Comparison of ENCODE assay signal across 19 cellular contexts in genomic region chr11:89437317-89437716, GRCh38. TPM values are rescaled to one million over a fixed set of nuclear protein-coding genes. Genes with fewer than 3 reads are reported as not detected.
"Had no signal": no experiment of that assay in that cellular context is flagged by ENCODE, and none has a peak within 500 bp of the region (broad histone marks: within the 10 kb centered on the region; RNA-seq: fewer than 3 reads in every experiment).

No MANE protein-coding gene starts in this region.

- H3K4me1 Mint-ChIP-seq: activated naive CD8-positive, alpha-beta T cell treated with anti-CD3 and anti-CD28 coated beads for 36 hours; activated T-helper 17 cell treated with anti-CD3 and anti-CD28 coated beads, Interleukin-2, amount 50 U/mL, for 72 hours; immature natural killer cell; naive thymus-derived CD8-positive, alpha-beta T cell had no signal

- H3K4me3 ChIP-seq: dorsolateral prefrontal cortex, gastroesophageal sphincter, heart left ventricle, tibial artery, uterus had no signal

- H3K27ac ChIP-seq: dorsolateral prefrontal cortex, gastroesophageal sphincter, heart left ventricle, parathyroid adenoma, uterus had no signal

- H3K79me2 ChIP-seq: parathyroid adenoma had no signal

- ATAC-seq: activated CD8-positive, alpha-beta T cell treated with anti-CD3 and anti-CD28 coated beads for 36 hours; activated T-helper 17 cell treated with anti-CD3 and anti-CD28 coated beads, Interleukin-2, amount 50 U/mL, for 72 hours; gastroesophageal sphincter; heart left ventricle; naive thymus-derived CD8-positive, alpha-beta T cell had no signal

- H3K9ac ChIP-seq: parathyroid adenoma had no signal

- H3K27ac Mint-ChIP-seq: activated CD8-positive, alpha-beta T cell treated with anti-CD3 and anti-CD28 coated beads for 36 hours; activated naive CD8-positive, alpha-beta T cell treated with anti-CD3 and anti-CD28 coated beads for 36 hours; activated T-helper 17 cell treated with anti-CD3 and anti-CD28 coated beads, Interleukin-2, amount 50 U/mL, for 72 hours; immature natural killer cell; naive thymus-derived CD8-positive, alpha-beta T cell had no signal

- DNase-seq: activated CD4-positive, alpha-beta T cell treated with anti-CD3 and anti-CD28 coated beads for 4 hours; activated CD8-positive, alpha-beta T cell treated with anti-CD3 and anti-CD28 coated beads for 36 hours; activated naive CD4-positive, alpha-beta T cell; activated naive CD8-positive, alpha-beta T cell treated with anti-CD3 and anti-CD28 coated beads for 36 hours; activated T-cell treated with anti-CD3 and anti-CD28 coated beads, Interleukin-2, amount 50 U/mL, for 1 hour; amniotic stem cell; caudate nucleus; dorsolateral prefrontal cortex; heart left ventricle; immature natural killer cell; naive thymus-derived CD8-positive, alpha-beta T cell; stimulated activated naive CD4-positive, alpha-beta T cell treated with Interleukin-2 at 50 U/mL for 16 hours; SW 1271; T-helper 2 cell; tibial artery; uterus had no signal

- H3K4me3 Mint-ChIP-seq: activated CD8-positive, alpha-beta T cell treated with anti-CD3 and anti-CD28 coated beads for 36 hours; activated naive CD8-positive, alpha-beta T cell treated with anti-CD3 and anti-CD28 coated beads for 36 hours; activated T-helper 17 cell treated with anti-CD3 and anti-CD28 coated beads, Interleukin-2, amount 50 U/mL, for 72 hours; immature natural killer cell; naive thymus-derived CD8-positive, alpha-beta T cell had no signal

- H3K4me1 ChIP-seq: gastroesophageal sphincter, parathyroid adenoma, uterus had no signal

- H3K9me3 Mint-ChIP-seq: activated CD8-positive, alpha-beta T cell treated with anti-CD3 and anti-CD28 coated beads for 36 hours; activated naive CD8-positive, alpha-beta T cell treated with anti-CD3 and anti-CD28 coated beads for 36 hours; activated T-helper 17 cell treated with anti-CD3 and anti-CD28 coated beads, Interleukin-2, amount 50 U/mL, for 72 hours had no signal

- H3K27me3 Mint-ChIP-seq: activated CD8-positive, alpha-beta T cell treated with anti-CD3 and anti-CD28 coated beads for 36 hours; activated naive CD8-positive, alpha-beta T cell treated with anti-CD3 and anti-CD28 coated beads for 36 hours; activated T-helper 17 cell treated with anti-CD3 and anti-CD28 coated beads, Interleukin-2, amount 50 U/mL, for 72 hours; naive thymus-derived CD8-positive, alpha-beta T cell had no signal

- H3K36me3 ChIP-seq: gastroesophageal sphincter, uterus had no signal

- H3K36me3 Mint-ChIP-seq: activated naive CD8-positive, alpha-beta T cell treated with anti-CD3 and anti-CD28 coated beads for 36 hours; immature natural killer cell; naive thymus-derived CD8-positive, alpha-beta T cell had no signal

- H3K27me3 ChIP-seq: dorsolateral prefrontal cortex, gastroesophageal sphincter, heart left ventricle, tibial artery, uterus had no signal

- H3K9me3 ChIP-seq: gastroesophageal sphincter, heart left ventricle, tibial artery, uterus had no signal

- H2AFZ ChIP-seq: parathyroid adenoma had no signal

RNA-seq across cellular contexts. Expression of gene NOX4, which starts 53.9 kb away (rescaled TPM):
- total RNA-seq: activated CD8-positive, alpha-beta T cell treated with anti-CD3 and anti-CD28 coated beads for 36 hours; activated naive CD8-positive, alpha-beta T cell treated with anti-CD3 and anti-CD28 coated beads for 36 hours; activated T-helper 17 cell treated with anti-CD3 and anti-CD28 coated beads, Interleukin-2, amount 50 U/mL, for 72 hours; naive thymus-derived CD8-positive, alpha-beta T cell had no signal
- polyA plus RNA-seq: immature natural killer cell; naive thymus-derived CD8-positive, alpha-beta T cell had no signal
